In the genomic region with DNA sequence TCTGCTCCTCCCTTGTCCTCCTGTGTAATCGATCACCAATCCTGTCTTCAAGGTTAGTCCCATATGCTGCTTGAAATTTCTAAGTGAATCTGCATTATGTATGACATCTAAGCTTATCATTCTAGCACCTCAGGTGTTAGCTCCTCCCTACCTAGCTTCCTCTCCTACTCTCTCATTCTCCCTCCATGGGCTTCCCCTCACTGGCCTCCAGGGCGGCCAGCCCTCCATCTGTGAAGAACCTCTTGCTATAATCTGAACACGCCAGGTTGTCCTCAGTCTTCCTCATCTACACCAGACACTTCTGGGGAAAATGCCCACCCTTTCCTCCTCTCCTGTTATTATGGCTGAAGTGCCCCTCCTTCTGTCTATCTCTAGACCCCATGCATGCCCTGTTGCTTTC, we compare ENCODE assay signal across 1 cellular context.
TF ChIP-seq lines count a peak whose summit lies in the region.

No MANE protein-coding gene starts in this region.

TF ChIP-seq in WTC11, 78 proteins besides CTCF, POLR2A, EP300 and RAD21 (continued from another document):
- TF ChIP-seq ERG (CRISPR knock-in tag; IDR thresholded peaks at IDR 0.05): no peak
- no peak for TF ChIP-seq ZNF671 (CRISPR knock-in tag; IDR thresholded peaks at IDR 0.05)
- no peak for TF ChIP-seq ZNF416 (CRISPR knock-in tag; IDR thresholded peaks at IDR 0.05)
- no peak for TF ChIP-seq KAT7 (CRISPR knock-in tag; IDR thresholded peaks at IDR 0.05; ENCODE audit: borderline replicate concordance)
- no peak for TF ChIP-seq AR (CRISPR knock-in tag; IDR thresholded peaks at IDR 0.05)
- TF ChIP-seq SOX15 (CRISPR knock-in tag; IDR thresholded peaks at IDR 0.05): no peak
- TF ChIP-seq IRF1 (CRISPR knock-in tag; IDR thresholded peaks at IDR 0.05): no peak
- TF ChIP-seq FOXP1 (CRISPR knock-in tag; IDR thresholded peaks at IDR 0.05; ENCODE audit: borderline replicate concordance): no peak
- no peak for TF ChIP-seq EMX1 (CRISPR knock-in tag; IDR thresholded peaks at IDR 0.05)
